ENCODE assay signal across 10 cellular contexts in genomic region chr11:46122955-46123354, GRCh38. TPM values are rescaled to one million over a fixed set of nuclear protein-coding genes. Genes with fewer than 3 reads are reported as not detected.
A peak's percentile ranks its signal among the peaks of the same experiment; 100 is the strongest.
DNase-seq lines count a peak whose midpoint lies in the region; ATAC-seq and TF ChIP-seq lines count a peak whose summit lies in the region.
"Had no signal": no experiment of that assay in that cellular context is flagged by ENCODE, and none has a peak within 500 bp of the region (broad histone marks: within the 10 kb centered on the region; RNA-seq: fewer than 3 reads in every experiment).

No MANE protein-coding gene starts in this region.

- ATAC-seq in CD4-positive, alpha-beta T cell (ENCODE audit: poor library complexity): no peak

- H3K4me1 ChIP-seq in HUES48 (ENCODE audit: control insufficient read depth, insufficient read depth, low read length): peaks cover 20% of the 10 kb centered on the region

- in situ Hi-C loops in KBM-7 (cut with MboI; ENCODE audit: low pct_unique_long_range_greater_than_20kb, low sequenced_read_pairs): no loop called here

- H3K27ac Mint-ChIP-seq in CD4-positive, alpha-beta T cell: peak overlapping the region; percentile 32
- no peak overlapping the region for H3K27ac Mint-ChIP-seq in MCF 10A (ENCODE audit: low read depth, unreplicated experiment)
- H3K27ac Mint-ChIP-seq in nephron: peak overlapping the region; percentile 93 to 99 (median 98)

- no TSS peak for BruUV-seq in MCF 10A (replicated peaks; lab: Mats Ljungman, UMichigan)

- DNase-seq in CD4-positive, alpha-beta T cell: no peak
- DNase-seq in MCF 10A (ENCODE audit: unreplicated experiment): peak; percentile 13
- DNase-seq in KBM-7: no peak
- DNase-seq in NCI-H1048 (lab: John Stamatoyannopoulos, UW): no peak
- DNase-seq in mesenteric fat pad (ENCODE audit: low spot score): no peak
- DNase-seq in caudate nucleus (lab: John Stamatoyannopoulos, UW): no peak
- DNase-seq: activated CD8-positive, alpha-beta memory T cell treated with anti-CD3 and anti-CD28 coated beads for 24 hours; NCI-H345 had no signal

- H3K4me3 Mint-ChIP-seq in CD4-positive, alpha-beta T cell: peak overlapping the region; percentile 49
- H3K4me3 Mint-ChIP-seq in MCF 10A (ENCODE audit: unreplicated experiment) (peak overlapping the region; percentile 94), nephron (peak overlapping the region; percentile 89 to 93 (median 90))

- peak overlapping the region; percentile 93 for H3K4me3 ChIP-seq in HUES48 (ENCODE audit: low read depth, low read length)

- TF ChIP-seq CTCF in CD4-positive, alpha-beta T cell (IDR thresholded peaks at IDR 0.05): no peak
- TF ChIP-seq CTCF in MCF 10A (IDR thresholded peaks at IDR 0.05; ENCODE audit: unreplicated experiment) (no peak), nephron (IDR thresholded peaks at IDR 0.05; ENCODE audit: unreplicated experiment in 3 of 3) (no peak)

- H3K36me3 Mint-ChIP-seq in CD4-positive, alpha-beta T cell (ENCODE audit: low read depth): peaks cover 22% of the 10 kb centered on the region
- no peaks in the 10 kb centered on the region for H3K36me3 Mint-ChIP-seq in MCF 10A (ENCODE audit: insufficient read depth, unreplicated experiment)
- no peaks in the 10 kb centered on the region for H3K36me3 Mint-ChIP-seq in nephron (ENCODE audit: low read depth)

- no peaks in the 10 kb centered on the region for H3K36me3 ChIP-seq in HUES48 (ENCODE audit: control insufficient read depth, insufficient read depth, low read length)

- intact Hi-C loops in CD4-positive, alpha-beta T cell (cut with DNase I, micrococcal nuclease): loop anchor here (5.0 to 10.0 kb wide), 6 partner anchors 112 to 276 kb away; partner anchors contain the start of genes CRY2 (in 1 of the 2), DGKZ (in 1 of the 2) and PEX16 (in 1 of the 2)
- intact Hi-C loops in MCF 10A (cut with micrococcal nuclease): no loop called here

- H3K27ac ChIP-seq in CD4-positive, alpha-beta T cell (ENCODE audit: low read depth, low read length): no peak overlapping the region
- H3K27ac ChIP-seq in HUES48 (ENCODE audit: low read depth, low read length): peak overlapping the region; percentile 95
- no peak overlapping the region for H3K27ac ChIP-seq in caudate nucleus (ENCODE audit: low read depth, low read length)

- peaks cover 32% of the 10 kb centered on the region for H3K4me1 Mint-ChIP-seq in CD4-positive, alpha-beta T cell (ENCODE audit: low read depth)
- H3K4me1 Mint-ChIP-seq in MCF 10A (ENCODE audit: insufficient read depth, unreplicated experiment) (peaks cover 21% of the 10 kb centered on the region), nephron (peaks cover 19% of the 10 kb centered on the region)

- H3K9me3 ChIP-seq in CD4-positive, alpha-beta T cell (ENCODE audit: control insufficient read depth, low read length): no peaks in the 10 kb centered on the region
- no peaks in the 10 kb centered on the region for H3K9me3 ChIP-seq in HUES48 (ENCODE audit: control insufficient read depth, insufficient read depth, low read length)

- POLR2A ChIA-PET in CD4-positive, alpha-beta T cell (lab: Charles Lee): interaction anchor here (0.7 to 1.3 kb wide), 3 partner anchors 21 to 1645 kb away, joined by 3 read pairs; no protein-coding TSS in a partner anchor
- POLR2A ChIA-PET in MCF 10A (lab: Yijun Ruan, JAX): interaction anchor here (0.6 to 4.4 kb wide), 11 partner anchors 10 to 1455 kb away, joined by 3 to 28 read pairs (median 3); partner anchors contain the start of gene CRY2

- H3K27me3 ChIP-seq in CD4-positive, alpha-beta T cell (ENCODE audit: control insufficient read depth, insufficient read depth, low read length): no peaks in the 10 kb centered on the region
- H3K27me3 ChIP-seq in HUES48 (ENCODE audit: control insufficient read depth, insufficient read depth, low read length): no peaks in the 10 kb centered on the region

- CTCF ChIA-PET in CD4-positive, alpha-beta T cell (lab: Charles Lee): interaction anchor here (0.7 to 1.2 kb wide), 2 partner anchors 18 to 400 kb away, joined by 3 read pairs; no protein-coding TSS in a partner anchor
- CTCF ChIA-PET in MCF 10A (lab: Yijun Ruan, JAX): interaction anchor here (0.7 to 2.4 kb wide), 4 partner anchors 18 to 186 kb away, joined by 3 to 5 read pairs (median 4); no protein-coding TSS in a partner anchor

- H3K27me3 Mint-ChIP-seq in CD4-positive, alpha-beta T cell: peaks cover 4% of the 10 kb centered on the region
- H3K27me3 Mint-ChIP-seq in MCF 10A (ENCODE audit: insufficient read depth, unreplicated experiment) (no peaks in the 10 kb centered on the region), nephron (ENCODE audit: low read depth) (no peaks in the 10 kb centered on the region)

- H3K9ac ChIP-seq in HUES48 (ENCODE audit: low read depth, low read length): no peak overlapping the region

- H3K9me3 Mint-ChIP-seq in CD4-positive, alpha-beta T cell: no peaks in the 10 kb centered on the region
- no peaks in the 10 kb centered on the region for H3K9me3 Mint-ChIP-seq in MCF 10A (ENCODE audit: unreplicated experiment)
- no peaks in the 10 kb centered on the region for H3K9me3 Mint-ChIP-seq in nephron

RNA-seq across cellular contexts. Expression of gene PHF21A, which starts 1.7 kb away (rescaled TPM):
- total RNA-seq in CD4-positive, alpha-beta T cell: 10 to 100 TPM; 59.5 to 66.2 TPM
- total RNA-seq in MCF 10A (2022) (33.2 and 37.6 TPM in 2 replicates), mesenteric fat pad (44.8 TPM)
